8 cellular contexts compared by ENCODE assay signal in the genomic region with DNA sequence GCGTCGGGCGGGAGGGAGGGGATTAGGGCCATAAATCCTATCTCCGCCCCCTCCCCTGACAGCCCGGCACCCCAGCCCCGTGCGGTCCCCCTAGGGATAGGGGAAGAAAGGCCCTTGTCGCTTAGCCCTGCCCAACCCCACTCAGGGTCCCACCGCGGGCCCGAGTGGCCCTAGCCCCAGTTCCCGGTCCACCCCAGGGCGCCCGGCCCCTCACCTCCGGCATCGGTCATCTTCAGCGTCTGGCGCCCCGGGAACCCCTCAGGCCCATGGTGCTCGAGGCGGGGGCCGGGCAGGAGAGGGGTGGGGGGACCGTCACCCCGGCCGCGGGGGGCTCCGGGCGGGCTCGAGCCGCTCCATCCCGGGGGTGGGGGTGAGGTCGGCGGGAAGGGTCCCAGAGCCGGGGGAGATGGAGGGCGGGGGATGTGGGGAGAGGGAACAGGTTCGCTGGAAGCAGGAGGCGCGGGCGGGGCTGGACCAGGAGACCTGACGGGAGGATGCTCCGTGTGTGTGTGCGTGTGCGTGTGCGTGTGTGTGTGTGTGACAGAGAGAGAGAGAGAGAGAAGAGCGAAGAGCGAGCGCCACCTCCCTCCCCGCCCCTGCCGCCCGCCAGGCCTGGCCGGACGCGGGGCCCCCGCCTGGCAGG. TPM values are rescaled to one million over a fixed set of nuclear protein-coding genes. Genes with fewer than 3 reads are reported as not detected.
DNase-seq lines count a peak whose midpoint lies in the region; ATAC-seq and TF ChIP-seq lines count a peak whose summit lies in the region.

No MANE protein-coding gene starts in this region.

- H3K4me3 ChIP-seq in dorsolateral prefrontal cortex (peak overlapping the region; percentile 34 to 77 (median 65)), mucosa of descending colon (no peak overlapping the region)

- no peaks in the 10 kb centered on the region for H3K27me3 ChIP-seq in dorsolateral prefrontal cortex

- ATAC-seq in mucosa of descending colon (peak; percentile 45), HG03280 (IDR thresholded peaks at IDR 0.05; ENCODE audit: unreplicated experiment) (no peak), GM18519 (IDR thresholded peaks at IDR 0.05; ENCODE audit: low FRiP score, unreplicated experiment) (no peak), GM21360 (IDR thresholded peaks at IDR 0.05; ENCODE audit: unreplicated experiment) (no peak)

- H3K27ac ChIP-seq in dorsolateral prefrontal cortex: peak overlapping the region in 41 of 59 donors; percentile 4 to 82 (median 58)

- no peaks in the 10 kb centered on the region for H3K9me3 ChIP-seq in mucosa of descending colon

- peaks cover 18% of the 10 kb centered on the region for H3K4me1 ChIP-seq in mucosa of descending colon (ENCODE audit: low read depth)

- no peaks in the 10 kb centered on the region for H3K36me3 ChIP-seq in mucosa of descending colon (ENCODE audit: low read depth)

- intact Hi-C loops in dorsolateral prefrontal cortex (cut with DNase I): no loop called here
- intact Hi-C loops in mucosa of descending colon (cut with DNase I, micrococcal nuclease): no loop called here

- DNase-seq in activated gamma-delta T cell treated with Interleukin-2 at 50 U/mL for 16 hours (peak; percentile 46), activated gamma-delta T cell (lab: John Stamatoyannopoulos, UW) (no peak), T-helper 1 cell (peak in 4 of 5 donors; percentile 38 to 57 (median 44)), dorsolateral prefrontal cortex (peak in 1 of 10 donors; percentile 79), mucosa of descending colon (no peak)

- TF ChIP-seq CTCF in dorsolateral prefrontal cortex (IDR thresholded peaks at IDR 0.05 in 54 of 56, conservative IDR thresholded peaks at IDR 0.05 in 2 of 56; ENCODE audit: low read depth in 1 of 56, partially characterized antibody in 56 of 56) (no peak), mucosa of descending colon (IDR thresholded peaks at IDR 0.05) (no peak)

RNA-seq across cellular contexts. Expression of a gene that starts 0.5 kb away (rescaled TPM):
- 100 to 1,000 TPM in 2 of 120 experiments, 10 to 100 TPM in 118; 17.9 to 122 (median 58.2) TPM for total RNA-seq in dorsolateral prefrontal cortex
- total RNA-seq in mucosa of descending colon: 1 to 10 TPM in 2 of 3 donors, under 1 TPM in 1; 0.52 to 2.6 (median 1.2) TPM

RNA-seq across cellular contexts. Expression of a gene that starts 21.1 kb away (rescaled TPM):
- 100 to 1,000 TPM in 118 of 120 experiments, 10 to 100 TPM in 2; 74.6 to 225 (median 160) TPM for total RNA-seq in dorsolateral prefrontal cortex
- 10 to 100 TPM; 27.3 to 47.5 (median 33.1) TPM for total RNA-seq in mucosa of descending colon

RNA-seq across cellular contexts. Expression of a gene that starts 34.3 kb away (rescaled TPM):
- total RNA-seq in dorsolateral prefrontal cortex (100 to 1,000 TPM in 115 of 120 experiments, 10 to 100 TPM in 5; 87.1 to 176 (median 131) TPM), mucosa of descending colon (10 to 100 TPM; 51.0 to 91.6 (median 72.6) TPM)

RNA-seq across cellular contexts. Expression of a gene that starts 36.4 kb away (rescaled TPM):
- total RNA-seq in dorsolateral prefrontal cortex (1 to 10 TPM in 57 of 120 experiments, under 1 TPM in 26, not detected in 37; 0.37 to 7.6 (median 1.3) TPM), mucosa of descending colon (10 to 100 TPM in 1 of 3 donors, 1 to 10 TPM in 1, under 1 TPM in 1; 0.64 to 30.7 (median 6.8) TPM)

Comparison
In these comparisons a context has a peak if more than half of its experiments do, and no peak if none do; other contexts are left out.
1. DNase-seq: peak in activated gamma-delta T cell treated with Interleukin-2 at 50 U/mL for 16 hours (single experiment) and T-helper 1 cell (4 of 5); none in activated gamma-delta T cell (single experiment) and mucosa of descending colon (0 of 3).
2. RNA of a gene that starts 0.5 kb away (total RNA-seq): 17.9 to 122 TPM in dorsolateral prefrontal cortex; 0.52 to 2.6 TPM in mucosa of descending colon; every median in the first group is over 4 times any median in the second.